24 cellular contexts compared by ENCODE assay signal in genomic region chr4:184014301-184014700, GRCh38.
DNase-seq lines count a peak whose midpoint lies in the region; ATAC-seq and TF ChIP-seq lines count a peak whose summit lies in the region.
"Had no signal": no experiment of that assay in that cellular context is flagged by ENCODE, and none has a peak within 500 bp of the region (broad histone marks: within the 10 kb centered on the region; RNA-seq: fewer than 3 reads in every experiment).

No MANE protein-coding gene starts in this region.

- no peak overlapping the region for H4K5ac ChIP-seq in IMR-90 (ENCODE audit: low read depth, low read length)

- H3K9me1 ChIP-seq in IMR-90 (ENCODE audit: insufficient read depth, low read length): no peaks in the 10 kb centered on the region

- H3K27ac ChIP-seq in IMR-90 (ENCODE audit: insufficient read depth, low read length) (no peak overlapping the region), PC-3 (ENCODE audit: low read length) (no peak overlapping the region), hepatocyte (peak overlapping the region; percentile 65), prostate gland (no peak overlapping the region)
- no peak overlapping the region for H3K27ac ChIP-seq in naive thymus-derived CD4-positive, alpha-beta T cell (ENCODE audit: low read depth, low read length)
- H3K27ac ChIP-seq: A549; BLaER1 treated with 17β-estradiol and CSF1 and Interleukin-3, amounts not matched to agents 10 nM and 100 nM had no signal

- dilution Hi-C loops in IMR-90 (cut with HindIII; ENCODE audit: low sequenced_read_pairs, unreplicated experiment): no loop called here

- no peaks in the 10 kb centered on the region for H3K36me3 Mint-ChIP-seq in naive thymus-derived CD4-positive, alpha-beta T cell
- no peaks in the 10 kb centered on the region for H3K36me3 Mint-ChIP-seq in activated CD8-positive, alpha-beta T cell treated with anti-CD3 and anti-CD28 coated beads for 36 hours (ENCODE audit: low read depth)
- H3K36me3 Mint-ChIP-seq: CD14-positive monocyte; CD8-positive, alpha-beta memory T cell had no signal

- H3K4me1 ChIP-seq in IMR-90 (ENCODE audit: control insufficient read depth, insufficient read depth, low read length) (peaks cover 9% of the 10 kb centered on the region), PC-3 (ENCODE audit: insufficient read depth, low read length) (no peaks in the 10 kb centered on the region), hepatocyte (ENCODE audit: insufficient read depth) (peaks cover 20% of the 10 kb centered on the region), prostate gland (replicated peaks) (no peaks in the 10 kb centered on the region)
- no peaks in the 10 kb centered on the region for H3K4me1 ChIP-seq in naive thymus-derived CD4-positive, alpha-beta T cell (ENCODE audit: control insufficient read depth in 2 of 2, insufficient read depth in 2 of 2, low read length in 2 of 2)
- H3K4me1 ChIP-seq: A549 had no signal

- no peak overlapping the region for H3K27ac Mint-ChIP-seq in naive thymus-derived CD4-positive, alpha-beta T cell
- H3K27ac Mint-ChIP-seq in activated CD8-positive, alpha-beta T cell treated with anti-CD3 and anti-CD28 coated beads for 36 hours: no peak overlapping the region
- H3K27ac Mint-ChIP-seq: CD4-positive, alpha-beta T cell; CD8-positive, alpha-beta memory T cell; GM23338 had no signal

- DNase-seq in IMR-90 (no peak), PC-3 (peak; percentile 20), hepatocyte (ENCODE audit: low spot score) (no peak), prostate gland (ENCODE audit: low spot score) (peak; percentile 33)
- DNase-seq in activated CD4-positive, CD25-positive, alpha-beta regulatory T cell (lab: John Stamatoyannopoulos, UW): no peak
- no peak for DNase-seq in naive thymus-derived CD4-positive, alpha-beta T cell
- DNase-seq in activated CD8-positive, alpha-beta T cell treated with anti-CD3 and anti-CD28 coated beads for 36 hours: no peak
- DNase-seq: 8988T; ACHN; AML-193; BE2C; CD4-positive, alpha-beta T cell; CD8-positive, alpha-beta memory T cell; DMS 273 treated with DMSO at 0.1 percent for 48 hours; DMS79; EL; GDM1; H9 had no signal

- POLR2A ChIA-PET in IMR-90 (lab: Charles Lee; ENCODE audit: unreplicated experiment) (interaction anchor here (0.6 kb wide), 1 partner anchor 311 kb away, joined by 3 read pairs; no protein-coding TSS in a partner anchor), PC-3 (lab: Charles Lee; ENCODE audit: unreplicated experiment) (interaction anchor here (0.5 kb wide), 1 partner anchor 281 kb away, joined by 3 read pairs; no protein-coding TSS in a partner anchor)
- POLR2A ChIA-PET in naive thymus-derived CD4-positive, alpha-beta T cell (lab: Charles Lee): no interaction called here
- POLR2A ChIA-PET in activated CD8-positive, alpha-beta T cell treated with anti-CD3 and anti-CD28 coated beads for 36 hours (lab: Charles Lee): no interaction called here

- H2AFZ ChIP-seq in IMR-90 (replicated peaks; ENCODE audit: low read length, poor library complexity): no peak overlapping the region
- H2AFZ ChIP-seq in PC-3 (ENCODE audit: low read length): no peak overlapping the region
- H2AFZ ChIP-seq in hepatocyte: no peak overlapping the region
- H2AFZ ChIP-seq: GM23338 had no signal

- H2AK9ac ChIP-seq in IMR-90 (replicated peaks; ENCODE audit: low read depth, low read length, poor library complexity): no peak overlapping the region

- H4K20me1 ChIP-seq in IMR-90 (ENCODE audit: insufficient read depth, low read length) (no peaks in the 10 kb centered on the region), PC-3 (ENCODE audit: low read length) (no peaks in the 10 kb centered on the region), hepatocyte (ENCODE audit: insufficient read depth, poor library complexity, severe bottlenecking) (no peaks in the 10 kb centered on the region)
- H4K20me1 ChIP-seq: BLaER1 treated with 17β-estradiol and CSF1 and Interleukin-3, amounts not matched to agents 10 nM and 100 nM had no signal

- BruUV-seq in IMR-90 (replicated peaks; lab: Mats Ljungman, UMichigan): no TSS peak
- BruUV-seq in PC-3 (replicated peaks; lab: Mats Ljungman, UMichigan): no TSS peak

- H3K9me3 ChIP-seq in IMR-90 (ENCODE audit: control insufficient read depth, insufficient read depth, low read length) (peaks cover 2% of the 10 kb centered on the region; the same call in 1 of the 2 replicates), PC-3 (ENCODE audit: low read length) (no peaks in the 10 kb centered on the region), hepatocyte (ENCODE audit: low read depth) (no peaks in the 10 kb centered on the region), prostate gland (no peaks in the 10 kb centered on the region)
- H3K9me3 ChIP-seq in naive thymus-derived CD4-positive, alpha-beta T cell (ENCODE audit: control insufficient read depth in 2 of 3, low read length in 3 of 3): no peaks in the 10 kb centered on the region
- H3K9me3 ChIP-seq: A549, BE2C had no signal

- no peak overlapping the region for H3K18ac ChIP-seq in IMR-90 (ENCODE audit: low read depth, low read length)

- WGBS in IMR-90 (ENCODE audit: extremely low coverage in 2 of 2, insufficient read length in 1 of 2), 2 experiments: no CpG with 5 or more reads among the region's 6 CpGs
- WGBS in hepatocyte (ENCODE audit: low lambda C conversion rate, missing lambda C conversion rate): 69% methylated on average over 6 of the region's 6 CpGs
- 42% methylated on average over 6 of the region's 6 CpGs for WGBS in prostate gland

- in situ Hi-C loops in IMR-90 (cut with MboI; ENCODE audit: low sequenced_read_pairs): no loop called here

- TF ChIP-seq CTCF in IMR-90 (conservative IDR thresholded peaks at IDR 0.05; ENCODE audit: low read depth, low read length) (no peak), PC-3 (conservative IDR thresholded peaks at IDR 0.05; ENCODE audit: low read depth, low read length) (no peak), hepatocyte (IDR thresholded peaks at IDR 0.05; ENCODE audit: poor library complexity) (no peak), prostate gland (IDR thresholded peaks at IDR 0.05) (no peak)
- TF ChIP-seq CTCF in activated CD8-positive, alpha-beta T cell treated with anti-CD3 and anti-CD28 coated beads for 36 hours (IDR thresholded peaks at IDR 0.05): no peak

- no peak overlapping the region for H3K56ac ChIP-seq in IMR-90 (ENCODE audit: extremely low read depth, insufficient read depth, low read length)

- H3K36me3 ChIP-seq in IMR-90 (ENCODE audit: control insufficient read depth, insufficient read depth, low read length): peaks cover 19% of the 10 kb centered on the region
- H3K36me3 ChIP-seq in PC-3 (ENCODE audit: low read depth, low read length): no peaks in the 10 kb centered on the region
- no peaks in the 10 kb centered on the region for H3K36me3 ChIP-seq in hepatocyte (replicated peaks; ENCODE audit: insufficient read depth, low read depth)
- H3K36me3 ChIP-seq in prostate gland: no peaks in the 10 kb centered on the region
- H3K36me3 ChIP-seq in naive thymus-derived CD4-positive, alpha-beta T cell (ENCODE audit: control insufficient read depth in 2 of 3, insufficient read depth in 3 of 3, low read length in 3 of 3): no peaks in the 10 kb centered on the region
- H3K36me3 ChIP-seq: BLaER1 treated with 17β-estradiol and CSF1 and Interleukin-3, amounts not matched to agents 10 nM and 100 nM had no signal

- no peak overlapping the region for H3K4me3 Mint-ChIP-seq in naive thymus-derived CD4-positive, alpha-beta T cell
- H3K4me3 Mint-ChIP-seq in activated CD8-positive, alpha-beta T cell treated with anti-CD3 and anti-CD28 coated beads for 36 hours: no peak overlapping the region
- H3K4me3 Mint-ChIP-seq: CD14-positive monocyte; CD4-positive, alpha-beta T cell; CD8-positive, alpha-beta memory T cell; GM23338; H9 had no signal

- H3K23ac ChIP-seq in IMR-90 (ENCODE audit: low read depth, low read length): no peak overlapping the region

- H3K4me3 ChIP-seq in IMR-90 (ENCODE audit: insufficient read depth, low read depth, low read length) (no peak overlapping the region), PC-3 (ENCODE audit: low read length) (no peak overlapping the region), hepatocyte (no peak overlapping the region), prostate gland (no peak overlapping the region)
- no peak overlapping the region for H3K4me3 ChIP-seq in naive thymus-derived CD4-positive, alpha-beta T cell (ENCODE audit: low read length)
- H3K4me3 ChIP-seq: A549; BLaER1 treated with 17β-estradiol and CSF1 and Interleukin-3, amounts not matched to agents 10 nM and 100 nM; GM12878; GM23338 had no signal

- no peak overlapping the region for H4K91ac ChIP-seq in IMR-90 (ENCODE audit: insufficient read depth, low read depth, low read length)

- H3K14ac ChIP-seq in IMR-90 (replicated peaks; ENCODE audit: low read depth, low read length): no peak overlapping the region

- CTCF ChIA-PET in IMR-90 (lab: Yijun Ruan, JAX) (interaction anchor here (0.7 to 0.9 kb wide), 2 partner anchors 12 to 102 kb away, joined by 3 read pairs; no protein-coding TSS in a partner anchor), PC-3 (lab: Charles Lee) (no interaction called here)
- CTCF ChIA-PET in naive thymus-derived CD4-positive, alpha-beta T cell (lab: Charles Lee): no interaction called here
- CTCF ChIA-PET in activated CD8-positive, alpha-beta T cell treated with anti-CD3 and anti-CD28 coated beads for 36 hours (lab: Charles Lee): no interaction called here

- intact Hi-C loops in IMR-90 (cut with micrococcal nuclease): no loop called here
- intact Hi-C loops in PC-3 (cut with micrococcal nuclease): no loop called here
- intact Hi-C loops in prostate gland (cut with DNase I): no loop called here
- intact Hi-C loops in naive thymus-derived CD4-positive, alpha-beta T cell (cut with micrococcal nuclease): no loop called here
- intact Hi-C loops in activated CD8-positive, alpha-beta T cell treated with anti-CD3 and anti-CD28 coated beads for 36 hours (cut with micrococcal nuclease): no loop called here

- no peak overlapping the region for H2BK15ac ChIP-seq in IMR-90 (ENCODE audit: low read depth, low read length)

- H3F3A ChIP-seq in PC-3 (ENCODE audit: low read length, unreplicated experiment): no peaks in the 10 kb centered on the region

- H3K27me3 ChIP-seq in IMR-90 (ENCODE audit: control insufficient read depth, insufficient read depth, low read length): no peaks in the 10 kb centered on the region
- H3K27me3 ChIP-seq in PC-3 (ENCODE audit: low read length): no peaks in the 10 kb centered on the region
- H3K27me3 ChIP-seq in hepatocyte: no peaks in the 10 kb centered on the region
- H3K27me3 ChIP-seq in prostate gland (replicated peaks; ENCODE audit: insufficient read depth): no peaks in the 10 kb centered on the region
- no peaks in the 10 kb centered on the region for H3K27me3 ChIP-seq in naive thymus-derived CD4-positive, alpha-beta T cell (ENCODE audit: control insufficient read depth in 2 of 2, insufficient read depth in 2 of 2, low read length in 2 of 2)
- H3K27me3 ChIP-seq: BE2C; BLaER1 treated with 17β-estradiol and CSF1 and Interleukin-3, amounts not matched to agents 10 nM and 100 nM had no signal

- TF ChIP-seq POLR2A in IMR-90 (IDR thresholded peaks at IDR 0.05; ENCODE audit: low read depth, low read length) (no peak), prostate gland (IDR thresholded peaks at IDR 0.05) (no peak)

- H3K9me2 ChIP-seq in PC-3 (replicated peaks; ENCODE audit: low read length): no peaks in the 10 kb centered on the region
- no peaks in the 10 kb centered on the region for H3K9me2 ChIP-seq in hepatocyte (replicated peaks; ENCODE audit: insufficient read depth)

- H4K8ac ChIP-seq in IMR-90 (ENCODE audit: low read depth in 2 of 2, low read length in 2 of 2): no peak overlapping the region

- H3K4ac ChIP-seq in IMR-90 (ENCODE audit: low read depth, low read length): no peak overlapping the region

- no peaks in the 10 kb centered on the region for H3K9me3 Mint-ChIP-seq in naive thymus-derived CD4-positive, alpha-beta T cell
- H3K9me3 Mint-ChIP-seq in activated CD8-positive, alpha-beta T cell treated with anti-CD3 and anti-CD28 coated beads for 36 hours: no peaks in the 10 kb centered on the region
- H3K9me3 Mint-ChIP-seq: CD4-positive, alpha-beta T cell; GM23338; H9 had no signal

- peaks cover 0 to 5% (median 0%) of the 10 kb centered on the region in 5 donors for H3K27me3 Mint-ChIP-seq in naive thymus-derived CD4-positive, alpha-beta T cell
- no peaks in the 10 kb centered on the region for H3K27me3 Mint-ChIP-seq in activated CD8-positive, alpha-beta T cell treated with anti-CD3 and anti-CD28 coated beads for 36 hours
- H3K27me3 Mint-ChIP-seq: CD4-positive, alpha-beta T cell had no signal

- no peak overlapping the region for H2BK120ac ChIP-seq in IMR-90 (ENCODE audit: low read depth, low read length)

- H3K79me2 ChIP-seq in PC-3 (ENCODE audit: low read length) (no peaks in the 10 kb centered on the region), hepatocyte (no peaks in the 10 kb centered on the region)

- H2BK20ac ChIP-seq in IMR-90 (ENCODE audit: low read depth, low read length): peak overlapping the region; percentile 42; the same call in 1 of the 2 replicates

- no peak overlapping the region for H2AK5ac ChIP-seq in IMR-90 (ENCODE audit: low read depth, low read length)

- H3K9ac ChIP-seq in IMR-90 (ENCODE audit: low read depth, low read length) (no peak overlapping the region), PC-3 (ENCODE audit: low read length) (no peak overlapping the region)
- H3K9ac ChIP-seq: BLaER1 treated with 17β-estradiol and CSF1 and Interleukin-3, amounts not matched to agents 10 nM and 100 nM had no signal

- no peak for TF ChIP-seq RAD21 in IMR-90 (IDR thresholded peaks at IDR 0.05; ENCODE audit: low read length)

- ATAC-seq in IMR-90 (ENCODE audit: low read depth) (no peak), PC-3 (no peak)
- ATAC-seq in naive thymus-derived CD4-positive, alpha-beta T cell: no peak
- ATAC-seq in activated CD8-positive, alpha-beta T cell treated with anti-CD3 and anti-CD28 coated beads for 36 hours: no peak
- ATAC-seq: A549, GM12878, GM23338, HCT116 had no signal

- peaks cover 0 to 8% (median 5%) of the 10 kb centered on the region in 7 donors for H3K4me1 Mint-ChIP-seq in naive thymus-derived CD4-positive, alpha-beta T cell
- H3K4me1 Mint-ChIP-seq in activated CD8-positive, alpha-beta T cell treated with anti-CD3 and anti-CD28 coated beads for 36 hours (ENCODE audit: low read depth): no peaks in the 10 kb centered on the region
- H3K4me1 Mint-ChIP-seq: CD8-positive, alpha-beta memory T cell had no signal

- no peak overlapping the region for H3K4me2 ChIP-seq in IMR-90 (ENCODE audit: low read depth, low read length)
- H3K4me2 ChIP-seq in PC-3 (ENCODE audit: low read length): no peak overlapping the region
- H3K4me2 ChIP-seq in hepatocyte: no peak overlapping the region
- H3K4me2 ChIP-seq: A549; BLaER1 treated with 17β-estradiol and CSF1 and Interleukin-3, amounts not matched to agents 10 nM and 100 nM; GM23338 had no signal

- H3K79me1 ChIP-seq in IMR-90 (ENCODE audit: low read depth in 1 of 2, low read length in 2 of 2): no peaks in the 10 kb centered on the region

- no peak overlapping the region for H2BK5ac ChIP-seq in IMR-90 (ENCODE audit: low read depth, low read length, poor library complexity, severe bottlenecking)

Comparison
In these comparisons a context has a peak if more than half of its experiments do, and no peak if none do; other contexts are left out.
1. DNase-seq: peak in PC-3 (single experiment) and prostate gland (single experiment); none in IMR-90 (single experiment), hepatocyte (single experiment), activated CD4-positive, CD25-positive, alpha-beta regulatory T cell (0 of 4), naive thymus-derived CD4-positive, alpha-beta T cell (0 of 9) and activated CD8-positive, alpha-beta T cell treated with anti-CD3 and anti-CD28 coated beads for 36 hours (single experiment).
2. POLR2A ChIA-PET loops: an anchor here in IMR-90 (0.6 kb wide) and PC-3 (0.5 kb wide); none called in naive thymus-derived CD4-positive, alpha-beta T cell and activated CD8-positive, alpha-beta T cell treated with anti-CD3 and anti-CD28 coated beads for 36 hours.